Comparison of ENCODE assay signal across 33 cellular contexts in the genomic region with DNA sequence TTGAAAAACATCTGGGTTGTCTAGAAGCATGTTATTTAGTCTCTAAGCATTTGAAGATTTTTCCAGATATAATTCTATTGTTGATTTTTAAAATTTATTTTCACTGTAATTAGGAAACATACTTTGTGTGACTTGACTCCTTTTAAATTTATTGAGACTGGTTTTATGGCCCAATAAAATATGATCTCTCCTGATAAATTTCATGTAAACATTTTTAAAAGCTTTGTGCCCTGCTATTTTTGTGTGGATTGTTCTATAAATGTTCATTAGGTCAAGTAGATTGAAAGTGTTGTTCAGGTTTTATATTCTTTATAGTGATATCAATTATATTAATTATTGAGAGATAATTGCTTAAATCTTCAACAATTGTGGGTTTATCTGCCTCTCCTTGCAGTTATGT.
"Had no signal": no experiment of that assay in that cellular context is flagged by ENCODE, and none has a peak within 500 bp of the region (broad histone marks: within the 10 kb centered on the region; RNA-seq: fewer than 3 reads in every experiment).

No MANE protein-coding gene starts in this region.

- FAIRE-seq: astrocyte, bronchial epithelial cell had no signal

- H3K36me3 ChIP-seq: adrenal gland, ascending aorta, brain microvascular endothelial cell, breast epithelium, cardiac muscle cell had no signal

- H3K4me3 ChIP-seq: adrenal gland, ascending aorta, body of pancreas, breast epithelium, cardiac muscle cell had no signal

- ATAC-seq: activated naive CD4-positive, alpha-beta T cell treated with anti-CD3 and anti-CD28 coated beads, Interleukin-2, amount 50 U/mL, for 72 hours; activated naive CD8-positive, alpha-beta T cell treated with anti-CD3 and anti-CD28 coated beads, Interleukin-2, amount 50 U/mL, for 24 hours; activated T-cell treated with anti-CD3 and anti-CD28 coated beads, Interleukin-2, amount 50 U/mL, for 4 hours; activated T-cell treated with anti-CD3 and anti-CD28 coated beads, Interleukin-2, amount 50 U/mL, for 72 hours; activated T-helper 17 cell treated with anti-CD3 and anti-CD28 coated beads, Interleukin-2, amount 50 U/mL, for 72 hours; body of pancreas had no signal

- H3K27ac ChIP-seq: adrenal gland, ascending aorta, body of pancreas, brain microvascular endothelial cell, breast epithelium, cardiac muscle cell had no signal

- DNase-seq: activated effector memory CD4-positive, alpha-beta T cell treated with anti-CD3 and anti-CD28 coated beads, Interleukin-2, amount 50 U/mL, for 16 hours; activated gamma-delta T cell; activated gamma-delta T cell treated with Interleukin-2 at 50 U/mL for 16 hours; activated naive CD4-positive, alpha-beta T cell; activated naive CD4-positive, alpha-beta T cell treated with anti-CD3 and anti-CD28 coated beads for 36 hours; activated naive CD4-positive, alpha-beta T cell treated with anti-CD3 and anti-CD28 coated beads, Interleukin-2, amount 10 ng/mL, durations not matched to agents 7 days and 5 days; activated naive CD4-positive, alpha-beta T cell treated with anti-CD3 and anti-CD28 coated beads, Interleukin-2, amount 50 U/mL, for 16 hours; activated naive CD4-positive, alpha-beta T cell treated with Interleukin-2 at 50 U/mL for 16 hours; activated naive CD8-positive, alpha-beta T cell treated with anti-CD3 and anti-CD28 coated beads for 36 hours; activated naive CD8-positive, alpha-beta T cell treated with anti-CD3 and anti-CD28 coated beads, Interleukin-2, amount 10 ng/mL, durations not matched to agents 7 days and 5 days; activated naive CD8-positive, alpha-beta T cell treated with anti-CD3 and anti-CD28 coated beads, Interleukin-2, amount 50 U/mL, for 24 hours; activated T-cell treated with anti-CD3 and anti-CD28 coated beads, Interleukin-2, amount 50 U/mL, for 1 hour; activated T-cell treated with anti-CD3 and anti-CD28 coated beads, Interleukin-2, amount 50 U/mL, for 24 hours; activated T-cell treated with anti-CD3 and anti-CD28 coated beads, Interleukin-2, amount 50 U/mL, for 4 hours; activated T-cell treated with anti-CD3 and anti-CD28 coated beads, Interleukin-2, amount 50 U/mL, for 48 hours; activated T-cell treated with anti-CD3 and anti-CD28 coated beads, Interleukin-2, amount 50 U/mL, for 72 hours; adrenal gland; amniotic stem cell; amygdala; anterior cingulate cortex; aorta; body of pancreas; brain microvascular endothelial cell; caudate nucleus; central memory CD4-positive, alpha-beta T cell; cerebellar nuclear complex had no signal

- H3K9me3 ChIP-seq: ascending aorta, body of pancreas had no signal

- H3K4me1 ChIP-seq: adrenal gland, ascending aorta, body of pancreas, breast epithelium had no signal
